ENCODE assay signal across 23 cellular contexts in genomic region chr9:133806623-133807010, GRCh38.
DNase-seq lines count a peak whose midpoint lies in the region; ATAC-seq and TF ChIP-seq lines count a peak whose summit lies in the region.
"Had no signal": no experiment of that assay in that cellular context is flagged by ENCODE, and none has a peak within 500 bp of the region (broad histone marks: within the 10 kb centered on the region; RNA-seq: fewer than 3 reads in every experiment).

No MANE protein-coding gene starts in this region.

- H3K36me3 Mint-ChIP-seq in endodermal cell (ENCODE audit: low read depth) (peaks cover 4% of the 10 kb centered on the region), progenitor cell of endocrine pancreas (ENCODE audit: insufficient read depth) (peaks cover 2% of the 10 kb centered on the region)
- H3K36me3 Mint-ChIP-seq: CD4-positive, alpha-beta memory T cell; CD4-positive, CD25-positive, alpha-beta regulatory T cell; CD8-positive, alpha-beta memory T cell had no signal

- DNase-seq in endodermal cell (no peak), progenitor cell of endocrine pancreas (ENCODE audit: low spot score, unreplicated experiment) (no peak), activated gamma-delta T cell (lab: John Stamatoyannopoulos, UW) (no peak), GOT3 (lab: John Stamatoyannopoulos, UW) (no peak)
- DNase-seq: 8988T; ACHN; BE2C; C1 segment of cervical spinal cord; CD4-positive, alpha-beta memory T cell; CD4-positive, CD25-positive, alpha-beta regulatory T cell; CD8-positive, alpha-beta memory T cell; COR-L47; DMS 273 treated with DMSO at 0.1 percent for 48 hours; DMS153; DMS53; DMS79; DND-41; EL; GDM1 had no signal

- H3K4me3 Mint-ChIP-seq in endodermal cell (no peak overlapping the region), progenitor cell of endocrine pancreas (ENCODE audit: low read depth) (no peak overlapping the region)
- H3K4me3 Mint-ChIP-seq: CD14-positive monocyte; CD4-positive, alpha-beta memory T cell; CD4-positive, CD25-positive, alpha-beta regulatory T cell; CD8-positive, alpha-beta memory T cell had no signal

- no peaks in the 10 kb centered on the region for H3K27me3 Mint-ChIP-seq in endodermal cell (ENCODE audit: insufficient read depth)
- H3K27me3 Mint-ChIP-seq in progenitor cell of endocrine pancreas, result no peaks in the 10 kb centered on the region
- H3K27me3 Mint-ChIP-seq: CD4-positive, alpha-beta memory T cell; CD4-positive, CD25-positive, alpha-beta regulatory T cell; CD8-positive, alpha-beta memory T cell had no signal

- H3K4me1 ChIP-seq in endodermal cell (ENCODE audit: control insufficient read depth, insufficient read depth, low read length), result no peaks in the 10 kb centered on the region
- H3K4me1 ChIP-seq: BE2C had no signal

- 94 to 98% methylated on average over 13 to 17 of the region's 17 CpGs for WGBS in endodermal cell (ENCODE audit: insufficient coverage in 1 of 2, insufficient read length in 1 of 2), 2 experiments

- no peaks in the 10 kb centered on the region for H3K4me1 Mint-ChIP-seq in endodermal cell
- H3K4me1 Mint-ChIP-seq in progenitor cell of endocrine pancreas (ENCODE audit: low read depth), result peaks cover 2% of the 10 kb centered on the region
- H3K4me1 Mint-ChIP-seq: CD14-positive monocyte; CD4-positive, alpha-beta memory T cell; CD4-positive, CD25-positive, alpha-beta regulatory T cell; CD8-positive, alpha-beta memory T cell had no signal

- H3K27ac ChIP-seq in endodermal cell (ENCODE audit: low read depth, low read length), result no peak overlapping the region
- H3K27ac ChIP-seq: BLaER1 had no signal

- no peaks in the 10 kb centered on the region for H3K27me3 ChIP-seq in endodermal cell (ENCODE audit: control insufficient read depth, insufficient read depth, low read length, poor library complexity, severe bottlenecking)
- H3K27me3 ChIP-seq: BE2C, BLaER1 had no signal

- no peak overlapping the region for H3K9ac ChIP-seq in endodermal cell (ENCODE audit: extremely low read depth, low read length, poor library complexity, severe bottlenecking)
- H3K9ac ChIP-seq: BLaER1 had no signal

- H3K9me3 ChIP-seq in endodermal cell (ENCODE audit: control insufficient read depth, low read length), result no peaks in the 10 kb centered on the region
- H3K9me3 ChIP-seq: BE2C, BLaER1 had no signal

- ATAC-seq in GM21381 (IDR thresholded peaks at IDR 0.05; ENCODE audit: unreplicated experiment), result no peak
- ATAC-seq: GM12878 had no signal

- H3K27ac Mint-ChIP-seq in endodermal cell (peak overlapping the region; percentile 48), progenitor cell of endocrine pancreas (peak overlapping the region; percentile 74)
- H3K27ac Mint-ChIP-seq: CD14-positive monocyte; CD4-positive, alpha-beta memory T cell; CD4-positive, CD25-positive, alpha-beta regulatory T cell; CD8-positive, alpha-beta memory T cell had no signal

- TF ChIP-seq CTCF in endodermal cell (conservative IDR thresholded peaks at IDR 0.05) (no peak), progenitor cell of endocrine pancreas (IDR thresholded peaks at IDR 0.05; ENCODE audit: unreplicated experiment) (no peak)

- no peak overlapping the region for H3K4me3 ChIP-seq in endodermal cell (ENCODE audit: low read length)
- H3K4me3 ChIP-seq: BLaER1, GM12878 had no signal

- no peaks in the 10 kb centered on the region for H3K36me3 ChIP-seq in endodermal cell (ENCODE audit: control insufficient read depth, insufficient read depth, low read length)

- H3K9me3 Mint-ChIP-seq in endodermal cell (no peaks in the 10 kb centered on the region), progenitor cell of endocrine pancreas (ENCODE audit: low read depth) (no peaks in the 10 kb centered on the region)
- H3K9me3 Mint-ChIP-seq: CD14-positive monocyte; CD4-positive, alpha-beta memory T cell; CD4-positive, CD25-positive, alpha-beta regulatory T cell; CD8-positive, alpha-beta memory T cell had no signal
